In genomic region chr1:184843732-184844495, GRCh38 we compare ENCODE assay signal across 9 cellular contexts.
DNase-seq lines count a peak whose midpoint lies in the region; ATAC-seq, FAIRE-seq and TF ChIP-seq lines count a peak whose summit lies in the region.
"Had no signal": no experiment of that assay in that cellular context is flagged by ENCODE, and none has a peak within 500 bp of the region (broad histone marks: within the 10 kb centered on the region; RNA-seq: fewer than 3 reads in every experiment).

No MANE protein-coding gene starts in this region.

- TF ChIP-seq CTCF in hepatocyte (IDR thresholded peaks at IDR 0.05; ENCODE audit: poor library complexity) (no peak), testis (IDR thresholded peaks at IDR 0.05) (no peak)

- H3K4me3 ChIP-seq in small intestine (ENCODE audit: low read depth in 1 of 2, low read length in 2 of 2) (no peak overlapping the region), hepatocyte (no peak overlapping the region), testis (no peak overlapping the region)
- H3K4me3 ChIP-seq: SK-N-MC had no signal

- H4K20me1 ChIP-seq in hepatocyte (ENCODE audit: insufficient read depth, poor library complexity, severe bottlenecking), result no peaks in the 10 kb centered on the region

- POLR2A ChIA-PET in activated CD8-positive, alpha-beta T cell treated with anti-CD3 and anti-CD28 coated beads, Interleukin-2, amount 10 ng/mL, durations not matched to agents 7 days and 5 days (lab: Charles Lee), result no interaction called here

- DNase-seq in activated gamma-delta T cell treated with Interleukin-2 at 50 U/mL for 16 hours (peak; percentile 68), activated gamma-delta T cell (lab: John Stamatoyannopoulos, UW) (no peak), small intestine (peak; percentile 52), DMS79 (lab: John Stamatoyannopoulos, UW) (no peak), hepatocyte (ENCODE audit: low spot score) (no peak), testis (no peak)
- peak; percentile 75 for DNase-seq in activated CD8-positive, alpha-beta T cell treated with anti-CD3 and anti-CD28 coated beads, Interleukin-2, amount 10 ng/mL, durations not matched to agents 7 days and 5 days

- H2AFZ ChIP-seq in hepatocyte, result no peak overlapping the region

- peaks cover 18% of the 10 kb centered on the region for H3K36me3 Mint-ChIP-seq in activated CD8-positive, alpha-beta T cell treated with anti-CD3 and anti-CD28 coated beads, Interleukin-2, amount 10 ng/mL, durations not matched to agents 7 days and 5 days (ENCODE audit: low read depth)

- 35 to 49% (median 38%) methylated on average over 6 of the region's 6 CpGs for WGBS in small intestine, 3 donors
- WGBS in hepatocyte (ENCODE audit: low lambda C conversion rate, missing lambda C conversion rate), result 63% methylated on average over 6 of the region's 6 CpGs
- 70% methylated on average over 6 of the region's 6 CpGs for WGBS in testis, 2 donors

- no peaks in the 10 kb centered on the region for H3K9me2 ChIP-seq in hepatocyte (replicated peaks; ENCODE audit: insufficient read depth)

- no peaks in the 10 kb centered on the region for H3K9me3 Mint-ChIP-seq in activated CD8-positive, alpha-beta T cell treated with anti-CD3 and anti-CD28 coated beads, Interleukin-2, amount 10 ng/mL, durations not matched to agents 7 days and 5 days (ENCODE audit: insufficient read depth)

- TF ChIP-seq POLR2A in testis (IDR thresholded peaks at IDR 0.05), result no peak

- CTCF ChIA-PET in activated CD8-positive, alpha-beta T cell treated with anti-CD3 and anti-CD28 coated beads, Interleukin-2, amount 10 ng/mL, durations not matched to agents 7 days and 5 days (lab: Charles Lee), result interaction anchor here (0.7 to 1.6 kb wide), 4 partner anchors 10 to 201 kb away, joined by 3 to 4 read pairs (median 3); no protein-coding TSS in a partner anchor

- H3K27ac ChIP-seq in small intestine (ENCODE audit: low read depth in 1 of 2, low read length in 1 of 2) (no peak overlapping the region), hepatocyte (no peak overlapping the region), testis (no peak overlapping the region)
- H3K27ac ChIP-seq: SK-N-MC had no signal

- peaks cover 40% of the 10 kb centered on the region for H3K4me1 Mint-ChIP-seq in activated CD8-positive, alpha-beta T cell treated with anti-CD3 and anti-CD28 coated beads, Interleukin-2, amount 10 ng/mL, durations not matched to agents 7 days and 5 days (ENCODE audit: low read depth)

- peak; percentile 100 for ATAC-seq in HG03354 (IDR thresholded peaks at IDR 0.05; ENCODE audit: poor library complexity, severe bottlenecking, unreplicated experiment)
- peak; percentile 77 for ATAC-seq in activated CD8-positive, alpha-beta T cell treated with anti-CD3 and anti-CD28 coated beads, Interleukin-2, amount 10 ng/mL, durations not matched to agents 7 days and 5 days

- intact Hi-C loops in testis (cut with DNase I; ENCODE audit: low total_unique reads), result no loop called here

- H3K4me3 Mint-ChIP-seq in activated CD8-positive, alpha-beta T cell treated with anti-CD3 and anti-CD28 coated beads, Interleukin-2, amount 10 ng/mL, durations not matched to agents 7 days and 5 days, result peak overlapping the region; percentile 13

- H3K4me1 ChIP-seq in small intestine (ENCODE audit: control insufficient read depth in 2 of 2, insufficient read depth in 1 of 2, low read depth in 1 of 2, low read length in 1 of 2) (no peaks in the 10 kb centered on the region), hepatocyte (ENCODE audit: insufficient read depth) (no peaks in the 10 kb centered on the region), testis (no peaks in the 10 kb centered on the region)

- H3K27me3 Mint-ChIP-seq in activated CD8-positive, alpha-beta T cell treated with anti-CD3 and anti-CD28 coated beads, Interleukin-2, amount 10 ng/mL, durations not matched to agents 7 days and 5 days (ENCODE audit: low read depth), result no peaks in the 10 kb centered on the region

- H3K9me3 ChIP-seq in small intestine (ENCODE audit: control insufficient read depth, low read depth), result no peaks in the 10 kb centered on the region
- H3K9me3 ChIP-seq in hepatocyte (ENCODE audit: low read depth), result no peaks in the 10 kb centered on the region
- no peaks in the 10 kb centered on the region for H3K9me3 ChIP-seq in testis

- H3K79me2 ChIP-seq in hepatocyte, result no peaks in the 10 kb centered on the region

- H3K36me3 ChIP-seq in small intestine (ENCODE audit: control insufficient read depth in 2 of 2, insufficient read depth in 2 of 2, low read length in 2 of 2) (no peaks in the 10 kb centered on the region), hepatocyte (replicated peaks; ENCODE audit: insufficient read depth, low read depth) (no peaks in the 10 kb centered on the region), testis (ENCODE audit: low read depth, missing control alignments) (no peaks in the 10 kb centered on the region)

- peak overlapping the region; percentile 71 for H3K27ac Mint-ChIP-seq in activated CD8-positive, alpha-beta T cell treated with anti-CD3 and anti-CD28 coated beads, Interleukin-2, amount 10 ng/mL, durations not matched to agents 7 days and 5 days

- H3K27me3 ChIP-seq in small intestine (ENCODE audit: control insufficient read depth in 2 of 2, insufficient read depth in 2 of 2, low read length in 2 of 2) (no peaks in the 10 kb centered on the region), hepatocyte (no peaks in the 10 kb centered on the region), testis (no peaks in the 10 kb centered on the region)

- no peak for FAIRE-seq in small intestine (lab: Jason Lieb, UNC)

- no peak overlapping the region for H3K4me2 ChIP-seq in hepatocyte

Comparison
In these comparisons a context has a peak if more than half of its experiments do, and no peak if none do; other contexts are left out.
1. DNase-seq: peak in activated gamma-delta T cell treated with Interleukin-2 at 50 U/mL for 16 hours (single experiment), activated CD8-positive, alpha-beta T cell treated with anti-CD3 and anti-CD28 coated beads, Interleukin-2, amount 10 ng/mL, durations not matched to agents 7 days and 5 days (single experiment) and small intestine (single experiment); none in activated gamma-delta T cell (single experiment), DMS79 (single experiment), hepatocyte (single experiment) and testis (single experiment).